ENCODE assay signal across 1 cellular context in the genomic region with DNA sequence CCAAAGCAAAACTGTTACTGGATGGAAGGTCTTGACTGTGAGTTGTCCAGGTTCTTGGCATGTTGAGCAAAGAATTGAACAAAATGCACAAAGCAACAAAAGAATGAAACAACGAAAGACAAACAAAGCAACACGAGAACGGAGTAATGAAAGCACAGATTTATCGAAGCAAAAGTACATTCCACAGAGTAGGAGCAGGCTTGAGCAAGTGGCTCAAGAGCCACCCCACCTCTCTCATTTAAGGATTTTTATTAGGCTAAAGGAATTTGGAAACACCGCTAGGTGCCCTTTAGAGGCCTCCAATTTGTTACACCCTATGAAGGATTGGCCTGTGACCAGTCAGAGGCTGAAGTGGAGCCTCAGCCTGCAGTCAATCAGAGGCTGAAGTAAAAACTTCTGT.
A peak's percentile ranks its signal among the peaks of the same experiment; 100 is the strongest.
TF ChIP-seq lines count a peak whose summit lies in the region.

No MANE protein-coding gene starts in this region.

TF ChIP-seq in HepG2, 621 proteins besides CTCF, POLR2A, EP300 and RAD21:
- TF ChIP-seq, protein P1, sequence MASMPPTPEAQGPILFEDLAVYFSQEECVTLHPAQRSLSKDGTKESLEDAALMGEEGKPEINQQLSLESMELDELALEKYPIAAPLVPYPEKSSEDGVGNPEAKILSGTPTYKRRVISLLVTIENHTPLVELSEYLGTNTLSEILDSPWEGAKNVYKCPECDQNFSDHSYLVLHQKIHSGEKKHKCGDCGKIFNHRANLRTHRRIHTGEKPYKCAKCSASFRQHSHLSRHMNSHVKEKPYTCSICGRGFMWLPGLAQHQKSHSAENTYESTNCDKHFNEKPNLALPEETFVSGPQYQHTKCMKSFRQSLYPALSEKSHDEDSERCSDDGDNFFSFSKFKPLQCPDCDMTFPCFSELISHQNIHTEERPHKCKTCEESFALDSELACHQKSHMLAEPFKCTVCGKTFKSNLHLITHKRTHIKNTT (CRISPR knock-in tag; IDR thresholded peaks at IDR 0.05): no peak
- peak; percentile 98 for TF ChIP-seq ZNF20 (CRISPR knock-in tag; IDR thresholded peaks at IDR 0.05)
